Comparison of ENCODE assay signal across 19 cellular contexts in the genomic region with DNA sequence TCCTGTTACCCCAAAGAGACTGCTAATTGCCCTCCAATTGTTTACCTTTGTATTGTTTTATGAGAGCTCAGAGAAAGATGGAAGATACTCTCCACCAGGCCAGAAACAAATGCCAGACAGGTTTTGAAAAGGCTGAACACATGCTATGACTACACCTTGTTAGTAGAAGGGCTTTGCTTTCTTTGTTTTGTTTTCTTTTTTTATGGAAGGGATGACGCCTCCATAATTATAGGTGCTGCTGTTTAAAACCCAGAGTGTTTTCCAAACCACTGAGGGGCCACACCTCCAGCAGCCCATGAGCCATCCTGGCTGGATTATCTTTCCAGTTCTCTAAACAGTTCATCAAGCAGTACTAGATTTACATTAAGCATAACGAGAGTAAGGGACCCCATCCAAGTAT.
"Had no signal": no experiment of that assay in that cellular context is flagged by ENCODE, and none has a peak within 500 bp of the region (broad histone marks: within the 10 kb centered on the region; RNA-seq: fewer than 3 reads in every experiment).

No MANE protein-coding gene starts in this region.

- H3K4me3 ChIP-seq: gastroesophageal sphincter, heart left ventricle, ovary, psoas muscle, right atrium auricular region, stomach, suprapubic skin, tibial nerve had no signal

- H3K27ac ChIP-seq: heart left ventricle, neutrophil, ovary, psoas muscle, right atrium auricular region, stomach, suprapubic skin, tibial nerve, WERI-Rb-1 had no signal

- H3K27me3 ChIP-seq: gastroesophageal sphincter, heart left ventricle, neutrophil, ovary, right atrium auricular region, stomach, suprapubic skin, tibial nerve had no signal

- DNase-seq: activated CD4-positive, alpha-beta T cell treated with anti-CD3 and anti-CD28 coated beads, Interleukin-2, amount 10 ng/mL, durations not matched to agents 7 days and 5 days; activated CD4-positive, CD25-positive, alpha-beta regulatory T cell treated with anti-CD3 and anti-CD28 coated beads, Interleukin-2, amount 50 U/mL, for 72 hours; activated CD8-positive, alpha-beta memory T cell treated with anti-CD3 and anti-CD28 coated beads, Interleukin-2, amount 10 ng/mL, durations not matched to agents 7 days and 5 days; activated CD8-positive, alpha-beta T cell treated with anti-CD3 and anti-CD28 coated beads for 36 hours; activated gamma-delta T cell; activated T-cell treated with anti-CD3 and anti-CD28 coated beads for 4 hours; effector memory CD8-positive, alpha-beta T cell; heart left ventricle; left cardiac atrium; ovary; psoas muscle; stimulated activated CD4-positive, alpha-beta T cell treated with anti-CD3 and anti-CD28 coated beads, Interleukin-4, amount 100 ng/mL, for 24 hours; stomach; WERI-Rb-1 had no signal
